21 cellular contexts compared by ENCODE assay signal in genomic region chr3:70919091-70919490, GRCh38.
"Had no signal": no experiment of that assay in that cellular context is flagged by ENCODE, and none has a peak within 500 bp of the region (broad histone marks: within the 10 kb centered on the region; RNA-seq: fewer than 3 reads in every experiment).

No MANE protein-coding gene starts in this region.

- H3K27me3 ChIP-seq: cardiac muscle cell, upper lobe of left lung had no signal

- H3K36me3 ChIP-seq: cardiac muscle cell, upper lobe of left lung had no signal

- H3K27ac ChIP-seq: cardiac muscle cell, upper lobe of left lung had no signal

- DNase-seq: activated B cell treated with CpG ODN at 0.5 μM for 24 hours; activated CD4-positive, alpha-beta T cell treated with anti-CD3 and anti-CD28 coated beads for 36 hours; activated CD4-positive, alpha-beta T cell treated with anti-CD3 and anti-CD28 coated beads, Interleukin-2, amount 50 U/mL, for 4 hours; activated CD8-positive, alpha-beta memory T cell treated with anti-CD3 and anti-CD28 coated beads, Interleukin-2, amount 50 U/mL, for 48 hours; activated naive CD4-positive, alpha-beta T cell treated with Interleukin-2 at 50 U/mL for 16 hours; activated naive CD8-positive, alpha-beta T cell treated with anti-CD3 and anti-CD28 coated beads for 36 hours; activated T-cell treated with anti-CD3 and anti-CD28 coated beads, Interleukin-2, amount 50 U/mL, for 48 hours; dermis blood vessel endothelial cell; effector CD8-positive, alpha-beta T cell; erythroblast; hippocampal formation; left ventricle myocardium superior; mammary epithelial cell; posterior cingulate gyrus; stimulated activated CD4-positive, alpha-beta T cell treated with anti-CD3 and anti-CD28 coated beads, Interleukin-2, amount 100 ng/mL, for 48 hours; stimulated activated CD8-positive, alpha-beta memory T cell treated with anti-CD3 and anti-CD28 coated beads, Interleukin-4, amount 100 ng/mL, for 48 hours; stimulated activated naive B cell treated with anti-CD40 and anti-IgM and Interleukin-4, amounts not matched to agents 10 μg/mL and 1 μg/mL and 100 μg/mL, for 72 hours; T1000; upper lobe of left lung had no signal

- H3K4me3 ChIP-seq: cardiac muscle cell, upper lobe of left lung had no signal

- ATAC-seq: activated CD4-positive, alpha-beta T cell treated with anti-CD3 and anti-CD28 coated beads for 36 hours; left ventricle myocardium superior; sciatic nerve; stimulated activated naive B cell treated with anti-CD40 and anti-IgM and Interleukin-4, amounts not matched to agents 10 μg/mL and 1 μg/mL and 100 μg/mL, for 72 hours had no signal

- H3K9me3 ChIP-seq: upper lobe of left lung had no signal

- H3K4me1 ChIP-seq: upper lobe of left lung had no signal
